Comparison of ENCODE assay signal across 9 cellular contexts in the genomic region with DNA sequence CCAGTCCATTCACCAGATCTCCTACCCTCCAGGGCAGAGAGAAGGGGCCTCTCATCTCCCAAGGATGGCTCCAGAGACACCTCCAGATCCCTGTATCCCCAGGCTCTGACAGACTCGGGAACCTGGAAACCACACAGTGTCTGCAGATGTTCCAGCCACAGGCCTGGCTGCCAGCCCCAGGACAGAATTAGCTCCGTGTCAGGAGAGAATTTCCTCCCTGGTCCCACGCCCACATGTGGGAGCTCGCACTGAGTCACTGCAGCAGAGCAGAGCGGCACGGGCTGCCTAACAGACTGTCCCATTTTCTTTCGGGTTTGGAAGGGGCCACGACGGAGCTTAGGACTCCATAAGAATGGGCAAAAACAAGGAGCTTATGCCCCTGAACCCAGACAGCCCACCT. TPM values are rescaled to one million over a fixed set of nuclear protein-coding genes. Genes with fewer than 3 reads are reported as not detected.
DNase-seq lines count a peak whose midpoint lies in the region; ATAC-seq and TF ChIP-seq lines count a peak whose summit lies in the region.
"Had no signal": no experiment of that assay in that cellular context is flagged by ENCODE, and none has a peak within 500 bp of the region (broad histone marks: within the 10 kb centered on the region; RNA-seq: fewer than 3 reads in every experiment).

No MANE protein-coding gene starts in this region.

- no peaks in the 10 kb centered on the region for H3K9me3 ChIP-seq in mesodermal cell (ENCODE audit: control insufficient read depth, low read length)
- H3K9me3 ChIP-seq in vagina: no peaks in the 10 kb centered on the region

- in situ Hi-C loops in GM13977 (cut with MboI; ENCODE audit: low pct_unique_long_range_greater_than_20kb, low sequenced_read_pairs, unreplicated experiment): no loop called here

- H3K4me3 ChIP-seq in mesodermal cell (ENCODE audit: extremely low read depth, insufficient read depth, low read length, poor library complexity, severe bottlenecking) (no peak overlapping the region), vagina (peak overlapping the region in 1 of 2 donors; percentile 23)

- peak; percentile 21 for DNase-seq in stimulated activated CD4-positive, alpha-beta T cell treated with anti-CD3 and anti-CD28 coated beads, Interleukin-4, amount 100 ng/mL, for 24 hours
- no peak for DNase-seq in stimulated activated CD4-positive, alpha-beta T cell treated with anti-CD3 and anti-CD28 coated beads, Interleukin-4, amount 100 ng/mL, for 1 hour
- DNase-seq in vagina (ENCODE audit: extremely low spot score in 2 of 2) (peak in 1 of 2 donors; percentile 95), NCI-H187 treated with DMSO at 0.1 percent for 48 hours (lab: John Stamatoyannopoulos, UW) (no peak), GM13977 (ENCODE audit: low spot score) (no peak)
- DNase-seq: activated B cell treated with CpG ODN at 0.5 μM for 24 hours had no signal

- intact Hi-C loops in dendritic cell treated with granulocyte-macrophage colony-stimulating factor and Interleukin-4, amounts not matched to agents 40 ng/mL and 50 ng/mL, for 4 days (cut with micrococcal nuclease): no loop called here
- intact Hi-C loops in vagina (cut with DNase I): no loop called here

- no peaks in the 10 kb centered on the region for H3K9me3 Mint-ChIP-seq in dendritic cell treated with granulocyte-macrophage colony-stimulating factor and Interleukin-4, amounts not matched to agents 40 ng/mL and 50 ng/mL, for 4 days
- H3K9me3 Mint-ChIP-seq: activated B cell treated with CpG ODN at 0.5 μM for 24 hours had no signal

- H3K36me3 ChIP-seq in mesodermal cell (ENCODE audit: control insufficient read depth, insufficient read depth, low read length): no peaks in the 10 kb centered on the region
- H3K36me3 ChIP-seq in vagina: no peaks in the 10 kb centered on the region

- WGBS in mesodermal cell (ENCODE audit: insufficient coverage in 2 of 2), 2 experiments: 63 to 65% methylated on average over 8 to 9 of the region's 9 CpGs

- no peak for ATAC-seq in HG03097 (IDR thresholded peaks at IDR 0.05; ENCODE audit: low FRiP score, unreplicated experiment)

- peaks cover 99% of the 10 kb centered on the region for H3K36me3 Mint-ChIP-seq in dendritic cell treated with granulocyte-macrophage colony-stimulating factor and Interleukin-4, amounts not matched to agents 40 ng/mL and 50 ng/mL, for 4 days (ENCODE audit: low read depth)

- H3K27ac ChIP-seq in mesodermal cell (ENCODE audit: low read depth, low read length, severe bottlenecking) (peak overlapping the region; percentile 80), vagina (peak overlapping the region; percentile 60)

- no peak for TF ChIP-seq POLR2A in vagina (IDR thresholded peaks at IDR 0.05)

- H3K4me1 ChIP-seq in mesodermal cell (ENCODE audit: control insufficient read depth, insufficient read depth, low read length, poor library complexity, severe bottlenecking): peaks cover 42% of the 10 kb centered on the region
- H3K4me1 ChIP-seq in vagina: peaks cover 45% of the 10 kb centered on the region

- H3K27ac Mint-ChIP-seq in dendritic cell treated with granulocyte-macrophage colony-stimulating factor and Interleukin-4, amounts not matched to agents 40 ng/mL and 50 ng/mL, for 4 days: peak overlapping the region; percentile 78
- H3K27ac Mint-ChIP-seq: activated B cell treated with CpG ODN at 0.5 μM for 24 hours had no signal

- no peaks in the 10 kb centered on the region for H3K27me3 ChIP-seq in vagina

- TF ChIP-seq CTCF in vagina (IDR thresholded peaks at IDR 0.05) (no peak), GM13977 (IDR thresholded peaks at IDR 0.05; ENCODE audit: extremely low read depth, insufficient read depth, missing control alignments) (no peak)

- peaks cover 10% of the 10 kb centered on the region for H3K27me3 Mint-ChIP-seq in dendritic cell treated with granulocyte-macrophage colony-stimulating factor and Interleukin-4, amounts not matched to agents 40 ng/mL and 50 ng/mL, for 4 days

- H3K4me3 Mint-ChIP-seq in dendritic cell treated with granulocyte-macrophage colony-stimulating factor and Interleukin-4, amounts not matched to agents 40 ng/mL and 50 ng/mL, for 4 days: peak overlapping the region; percentile 66
- H3K4me3 Mint-ChIP-seq: activated B cell treated with CpG ODN at 0.5 μM for 24 hours had no signal

- peaks cover 100% of the 10 kb centered on the region for H3K4me1 Mint-ChIP-seq in dendritic cell treated with granulocyte-macrophage colony-stimulating factor and Interleukin-4, amounts not matched to agents 40 ng/mL and 50 ng/mL, for 4 days (ENCODE audit: low read depth)
- H3K4me1 Mint-ChIP-seq: activated B cell treated with CpG ODN at 0.5 μM for 24 hours had no signal

RNA-seq across cellular contexts. Expression of a gene that starts 33.6 kb away (rescaled TPM):
- 4.1 TPM for polyA plus RNA-seq in mesodermal cell (2013, experiment 1 of 2)
- 2.6 TPM for polyA plus RNA-seq in mesodermal cell (2013, experiment 2 of 2)
- total RNA-seq in vagina: 10.1 TPM
